In genomic region chr10:32409741-32410140, GRCh38 we compare ENCODE assay signal across 21 cellular contexts.
"Had no signal": no experiment of that assay in that cellular context is flagged by ENCODE, and none has a peak within 500 bp of the region (broad histone marks: within the 10 kb centered on the region; RNA-seq: fewer than 3 reads in every experiment).

No MANE protein-coding gene starts in this region.

- FAIRE-seq: RCC 7860 had no signal

- DNase-seq: activated CD4-positive, alpha-beta memory T cell treated with anti-CD3 and anti-CD28 coated beads for 36 hours; activated CD4-positive, alpha-beta T cell treated with anti-CD3 and anti-CD28 coated beads for 48 hours; activated CD4-positive, CD25-positive, alpha-beta regulatory T cell treated with anti-CD3 and anti-CD28 coated beads, Interleukin-2, amount 50 U/mL, for 72 hours; activated CD8-positive, alpha-beta memory T cell treated with anti-CD3 and anti-CD28 coated beads, Interleukin-2, amount 50 U/mL, for 4 hours; activated naive CD4-positive, alpha-beta T cell treated with anti-CD3 and anti-CD28 coated beads, Interleukin-2, amount 50 U/mL, for 16 hours; activated naive CD8-positive, alpha-beta T cell treated with anti-CD3 and anti-CD28 coated beads, Interleukin-2, amount 10 ng/mL, durations not matched to agents 7 days and 5 days; activated T-cell treated with anti-CD3 and anti-CD28 coated beads, Interleukin-2, amount 50 U/mL, for 72 hours; adrenal gland; anterior cingulate cortex; Karpas-422; MM.1S; NCI-H1105 treated with DMSO at 0.1 percent for 48 hours; NCI-H146; NCI-H187 treated with DMSO at 0.1 percent for 48 hours; NCI-H2081 treated with DMSO at 0.1 percent for 48 hours; NCI-H446; NCI-H524; SHP77 treated with DMSO at 0.1 percent for 48 hours had no signal

- H3K27ac Mint-ChIP-seq: activated CD4-positive, alpha-beta memory T cell treated with anti-CD3 and anti-CD28 coated beads for 36 hours; activated naive CD8-positive, alpha-beta T cell treated with anti-CD3 and anti-CD28 coated beads, Interleukin-2, amount 10 ng/mL, durations not matched to agents 7 days and 5 days; activated T-cell treated with anti-CD3 and anti-CD28 coated beads, Interleukin-2, amount 50 U/mL, for 72 hours; T-helper 1 cell treated with Interleukin-12 subunit alpha and Interleukin-12 subunit beta and Interleukin-4 antibody, amounts not matched to agents 30 μg/mL and 1 μg/mL, for 36 hours had no signal

- H3K9me3 ChIP-seq: adrenal gland had no signal

- H3K36me3 Mint-ChIP-seq: activated CD4-positive, alpha-beta memory T cell treated with anti-CD3 and anti-CD28 coated beads for 36 hours; activated naive CD8-positive, alpha-beta T cell treated with anti-CD3 and anti-CD28 coated beads, Interleukin-2, amount 10 ng/mL, durations not matched to agents 7 days and 5 days had no signal

- H3K27me3 ChIP-seq: adrenal gland had no signal

- H3K9me3 Mint-ChIP-seq: central memory CD8-positive, alpha-beta T cell; T-helper 1 cell treated with Interleukin-12 subunit alpha and Interleukin-12 subunit beta and Interleukin-4 antibody, amounts not matched to agents 30 μg/mL and 1 μg/mL, for 36 hours had no signal

- H3K27me3 Mint-ChIP-seq: activated CD4-positive, alpha-beta memory T cell treated with anti-CD3 and anti-CD28 coated beads for 36 hours; activated naive CD8-positive, alpha-beta T cell treated with anti-CD3 and anti-CD28 coated beads, Interleukin-2, amount 10 ng/mL, durations not matched to agents 7 days and 5 days had no signal

- H3K4me3 ChIP-seq: adrenal gland had no signal

- H3K27ac ChIP-seq: adrenal gland had no signal

- H3K4me3 Mint-ChIP-seq: activated CD4-positive, alpha-beta memory T cell treated with anti-CD3 and anti-CD28 coated beads for 36 hours; activated naive CD8-positive, alpha-beta T cell treated with anti-CD3 and anti-CD28 coated beads, Interleukin-2, amount 10 ng/mL, durations not matched to agents 7 days and 5 days; activated T-cell treated with anti-CD3 and anti-CD28 coated beads, Interleukin-2, amount 50 U/mL, for 72 hours; central memory CD8-positive, alpha-beta T cell; T-helper 1 cell treated with Interleukin-12 subunit alpha and Interleukin-12 subunit beta and Interleukin-4 antibody, amounts not matched to agents 30 μg/mL and 1 μg/mL, for 36 hours had no signal

- H3K4me1 ChIP-seq: adrenal gland had no signal

- ATAC-seq: activated T-cell treated with anti-CD3 and anti-CD28 coated beads, Interleukin-2, amount 50 U/mL, for 72 hours had no signal

- H3K4me1 Mint-ChIP-seq: central memory CD8-positive, alpha-beta T cell had no signal

- H3K36me3 ChIP-seq: adrenal gland had no signal
